In the genomic region with DNA sequence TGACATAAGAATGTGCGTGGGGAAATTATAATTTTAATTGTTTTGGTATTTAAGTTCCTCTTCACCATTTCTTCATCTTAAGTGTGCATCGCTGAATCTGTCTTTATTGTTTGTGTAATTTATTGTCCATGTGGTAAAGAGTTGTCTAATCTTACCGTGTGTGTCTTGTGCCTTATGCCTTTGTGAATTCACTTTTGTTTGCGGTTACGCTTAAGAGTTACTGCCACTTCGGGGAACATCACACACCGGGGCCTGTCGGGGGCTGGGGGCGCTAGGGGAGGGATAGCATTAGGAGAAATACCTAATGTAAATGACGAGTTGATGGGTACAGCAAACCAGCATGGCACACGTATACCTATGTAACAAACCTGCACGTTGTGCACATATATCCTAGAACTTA, we compare ENCODE assay signal across 9 cellular contexts. TPM values are rescaled to one million over a fixed set of nuclear protein-coding genes. Genes with fewer than 3 reads are reported as not detected.
DNase-seq lines count a peak whose midpoint lies in the region; ATAC-seq and TF ChIP-seq lines count a peak whose summit lies in the region.
"Had no signal": no experiment of that assay in that cellular context is flagged by ENCODE, and none has a peak within 500 bp of the region (broad histone marks: within the 10 kb centered on the region; RNA-seq: fewer than 3 reads in every experiment).

No MANE protein-coding gene starts in this region.

- H3K27me3 Mint-ChIP-seq in endodermal cell (ENCODE audit: insufficient read depth), result no peaks in the 10 kb centered on the region

- peaks cover 14% of the 10 kb centered on the region for H3K4me1 Mint-ChIP-seq in endodermal cell

- H3K9me3 Mint-ChIP-seq in endodermal cell, result no peaks in the 10 kb centered on the region

- H3K9ac ChIP-seq in DND-41 (ENCODE audit: low read depth, low read length), result peak overlapping the region; percentile 75
- H3K9ac ChIP-seq in OCI-LY1 (ENCODE audit: low read length), result peak overlapping the region; percentile 90
- H3K9ac ChIP-seq in endodermal cell (ENCODE audit: extremely low read depth, low read length, poor library complexity, severe bottlenecking), result peak overlapping the region; percentile 89

- H3K4me1 ChIP-seq in DND-41 (ENCODE audit: insufficient read depth, low read length), result peaks cover 23% of the 10 kb centered on the region
- peaks cover 23% of the 10 kb centered on the region for H3K4me1 ChIP-seq in OCI-LY1 (ENCODE audit: insufficient read depth, low read length, severe bottlenecking)
- no peaks in the 10 kb centered on the region for H3K4me1 ChIP-seq in endodermal cell (ENCODE audit: control insufficient read depth, insufficient read depth, low read length)
- H3K4me1 ChIP-seq in ovary (ENCODE audit: insufficient read depth), result peaks cover 6% of the 10 kb centered on the region

- H3K4me2 ChIP-seq in DND-41 (ENCODE audit: insufficient read depth, low read length) (peak overlapping the region; percentile 82), OCI-LY1 (ENCODE audit: low read length) (peak overlapping the region; percentile 94)

- no peak for TF ChIP-seq POLR2A in ovary (IDR thresholded peaks at IDR 0.05)

- TF ChIP-seq CTCF in DND-41 (IDR thresholded peaks at IDR 0.05; ENCODE audit: borderline replicate concordance, extremely low read depth, low read length, poor library complexity, severe bottlenecking) (no peak), OCI-LY1 (IDR thresholded peaks at IDR 0.05; ENCODE audit: low read length) (no peak), endodermal cell (conservative IDR thresholded peaks at IDR 0.05) (no peak), ovary (IDR thresholded peaks at IDR 0.05) (no peak)

- H3K27me3 ChIP-seq in DND-41 (ENCODE audit: insufficient read depth, low read length, poor library complexity) (no peaks in the 10 kb centered on the region), OCI-LY1 (ENCODE audit: insufficient read depth, low read length) (no peaks in the 10 kb centered on the region), endodermal cell (ENCODE audit: control insufficient read depth, insufficient read depth, low read length, poor library complexity, severe bottlenecking) (no peaks in the 10 kb centered on the region), ovary (no peaks in the 10 kb centered on the region)

- WGBS in endodermal cell (ENCODE audit: insufficient coverage in 1 of 2, insufficient read length in 1 of 2), 2 experiments, result 0 to 4% methylated on average over 3 to 10 of the region's 12 CpGs
- 1 to 4% (median 2%) methylated on average over 12 of the region's 12 CpGs for WGBS in ovary, 3 donors

- no peaks in the 10 kb centered on the region for H3K36me3 ChIP-seq in DND-41 (ENCODE audit: insufficient read depth, low read length)
- H3K36me3 ChIP-seq in OCI-LY1 (ENCODE audit: insufficient read depth, low read length), result no peaks in the 10 kb centered on the region
- no peaks in the 10 kb centered on the region for H3K36me3 ChIP-seq in endodermal cell (ENCODE audit: control insufficient read depth, insufficient read depth, low read length)
- no peaks in the 10 kb centered on the region for H3K36me3 ChIP-seq in ovary

- intact Hi-C loops in ovary (cut with DNase I), result no loop called here

- H3K4me3 Mint-ChIP-seq in endodermal cell, result peak overlapping the region; percentile 79

- H3K27ac ChIP-seq in DND-41 (ENCODE audit: low read length), result peak overlapping the region; percentile 75
- H3K27ac ChIP-seq in OCI-LY1 (ENCODE audit: low read depth, low read length, poor library complexity, severe bottlenecking), result no peak overlapping the region
- H3K27ac ChIP-seq in endodermal cell (ENCODE audit: low read depth, low read length), result peak overlapping the region; percentile 96
- H3K27ac ChIP-seq in ovary, result no peak overlapping the region

- no peak for TF ChIP-seq EP300 in ovary (IDR thresholded peaks at IDR 0.05)

- peaks cover 54% of the 10 kb centered on the region for H3K79me2 ChIP-seq in DND-41 (ENCODE audit: insufficient read depth, low read length)
- peaks cover 10% of the 10 kb centered on the region; the same call in 1 of the 2 replicates for H3K79me2 ChIP-seq in OCI-LY1 (ENCODE audit: insufficient read depth, low read length)

- H2AFZ ChIP-seq in DND-41 (ENCODE audit: low read depth, low read length) (peak overlapping the region; percentile 85), OCI-LY1 (ENCODE audit: low read length) (no peak overlapping the region)

- ATAC-seq in DND-41 (ENCODE audit: insufficient read depth, low read depth) (no peak), GM19467 (IDR thresholded peaks at IDR 0.05; ENCODE audit: unreplicated experiment) (no peak)

- H3K4me3 ChIP-seq in DND-41 (ENCODE audit: low read depth in 1 of 2, low read length in 2 of 2) (peak overlapping the region; percentile 65 to 66), OCI-LY1 (ENCODE audit: low read depth, low read length, poor library complexity, severe bottlenecking) (peak overlapping the region; percentile 92), endodermal cell (ENCODE audit: low read length) (peak overlapping the region; percentile 86), ovary (peak overlapping the region; percentile 92)

- peaks cover 5% of the 10 kb centered on the region; the same call in 1 of the 2 replicates for H4K20me1 ChIP-seq in DND-41 (ENCODE audit: insufficient read depth, low read length)
- H4K20me1 ChIP-seq in OCI-LY1 (ENCODE audit: insufficient read depth, low read length), result no peaks in the 10 kb centered on the region

- H3K36me3 Mint-ChIP-seq in endodermal cell (ENCODE audit: low read depth), result no peaks in the 10 kb centered on the region

- H3K27ac Mint-ChIP-seq in endodermal cell, result peak overlapping the region; percentile 98

- H3F3A ChIP-seq in OCI-LY1 (ENCODE audit: insufficient read depth, low read length), result no peaks in the 10 kb centered on the region

- H3K9me2 ChIP-seq in OCI-LY1 (ENCODE audit: low read depth, low read length), result no peaks in the 10 kb centered on the region

- H3K9me3 ChIP-seq in DND-41 (ENCODE audit: insufficient read depth, low read length, severe bottlenecking), result no peaks in the 10 kb centered on the region
- H3K9me3 ChIP-seq in OCI-LY1 (ENCODE audit: low read length), result no peaks in the 10 kb centered on the region
- no peaks in the 10 kb centered on the region for H3K9me3 ChIP-seq in endodermal cell (ENCODE audit: control insufficient read depth, low read length)
- no peaks in the 10 kb centered on the region for H3K9me3 ChIP-seq in ovary

- DNase-seq in DND-41, result peak; percentile 33
- DNase-seq in endodermal cell, result no peak
- no peak for DNase-seq in ovary
- no peak for DNase-seq in nucleus accumbens (lab: John Stamatoyannopoulos, UW)
- DNase-seq in DMS53 (lab: John Stamatoyannopoulos, UW), result no peak
- no peak for DNase-seq in NCI-H1417 treated with DMSO at 0.1 percent for 48 hours (lab: John Stamatoyannopoulos, UW)

RNA-seq across cellular contexts. Expression of gene WDR48, which starts 0.8 kb away (rescaled TPM):
- total RNA-seq in endodermal cell (10 to 100 TPM; 57.5 to 60.4 TPM), ovary (10 to 100 TPM; 20.7 to 43.7 (median 38.2) TPM)
- polyA plus RNA-seq in endodermal cell (2013, experiment 1 of 2), result 65.4 TPM
- 57.8 TPM for polyA plus RNA-seq in endodermal cell (2013, experiment 2 of 2)
- polyA plus RNA-seq in ovary, result 10 to 100 TPM; 20.8 to 55.5 TPM

RNA-seq across cellular contexts. Expression of gene SCN11A, which starts 0.9 kb away (rescaled TPM):
- total RNA-seq in endodermal cell (under 1 TPM; 0.40 to 0.81 TPM), ovary (under 1 TPM; under 0.01 to 0.34 (median 0.13) TPM)
- 0.32 TPM for polyA plus RNA-seq in endodermal cell (2013, experiment 1 of 2)
- polyA plus RNA-seq in endodermal cell (2013, experiment 2 of 2), result 0.33 TPM
- polyA plus RNA-seq in ovary, result under 1 TPM; 0.04 to 0.30 TPM
- total RNA-seq: myocyte had no signal

RNA-seq across cellular contexts. Expression of gene GORASP1, which starts 54.8 kb away (rescaled TPM):
- total RNA-seq in endodermal cell (10 to 100 TPM; 47.4 to 48.9 TPM), ovary (10 to 100 TPM; 38.0 to 54.5 (median 47.8) TPM)
- polyA plus RNA-seq in endodermal cell (2013, experiment 1 of 2), result 34.8 TPM
- 28.4 TPM for polyA plus RNA-seq in endodermal cell (2013, experiment 2 of 2)
- polyA plus RNA-seq in ovary, result 10 to 100 TPM; 31.4 to 32.5 TPM

RNA-seq across cellular contexts. Expression of gene TTC21A, which starts 54.9 kb away (rescaled TPM):
- total RNA-seq in endodermal cell, result 1 to 10 TPM; 5.7 to 5.8 TPM
- 8.1 TPM for polyA plus RNA-seq in endodermal cell (2013, experiment 1 of 2)
- 7.0 TPM for polyA plus RNA-seq in endodermal cell (2013, experiment 2 of 2)
- total RNA-seq in ovary, result 10 to 100 TPM in 3 of 7 donors, 1 to 10 TPM in 4; 4.8 to 21.4 (median 9.1) TPM
- polyA plus RNA-seq in ovary, result 1 to 10 TPM; 4.2 to 4.8 TPM

Comparison
In these comparisons a context has a peak if more than half of its experiments do, and no peak if none do; other contexts are left out.
1. H3K27ac ChIP-seq: peak in DND-41 (single experiment) and endodermal cell (single experiment); none in OCI-LY1 (single experiment) and ovary (0 of 2).
2. Peak in every context shown above with its lines, with median percentiles within 50 percentile points of each other: H3K4me3 ChIP-seq and H3K9ac ChIP-seq.